8 cellular contexts compared by ENCODE assay signal in the genomic region with DNA sequence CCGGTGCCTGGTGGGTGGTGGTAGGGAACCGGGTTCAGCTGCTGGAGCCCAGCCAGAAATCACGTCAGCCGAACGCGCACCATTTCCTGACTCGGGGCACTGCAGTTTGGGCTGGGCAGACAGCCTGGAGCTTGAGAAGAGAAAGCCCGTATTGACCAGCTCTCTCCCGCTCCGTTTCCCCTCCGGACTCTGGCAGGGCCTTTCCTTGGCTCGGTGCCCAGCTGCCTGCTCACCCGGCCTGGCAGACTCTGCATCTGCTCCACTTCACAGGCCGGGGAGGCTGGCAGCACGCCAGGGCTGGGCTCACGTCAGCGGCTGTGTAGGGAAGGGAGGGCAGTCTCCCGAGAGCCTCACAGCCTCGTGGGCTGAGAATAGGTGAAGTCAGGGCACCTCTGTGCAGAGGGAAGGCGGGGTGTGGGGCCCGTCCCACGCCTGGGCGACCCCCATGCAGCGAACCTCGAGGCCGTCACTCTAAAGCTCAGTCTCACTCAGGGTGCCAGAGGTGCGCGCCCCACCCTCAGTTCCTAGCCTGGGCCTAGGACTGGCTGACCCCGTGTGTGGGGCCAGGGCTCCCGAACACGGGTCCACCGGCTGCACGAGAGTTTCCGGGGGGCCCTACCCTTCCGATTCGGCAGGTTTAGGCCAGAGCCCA. TPM values are rescaled to one million over a fixed set of nuclear protein-coding genes. Genes with fewer than 3 reads are reported as not detected.
A peak's percentile ranks its signal among the peaks of the same experiment; 100 is the strongest.
DNase-seq lines count a peak whose midpoint lies in the region; ATAC-seq and TF ChIP-seq lines count a peak whose summit lies in the region.

No MANE protein-coding gene starts in this region.

- no peaks in the 10 kb centered on the region for H3K36me3 Mint-ChIP-seq in activated naive CD4-positive, alpha-beta T cell treated with anti-CD3 and anti-CD28 coated beads for 36 hours (ENCODE audit: low read depth)

- H3K27me3 ChIP-seq in gastroesophageal sphincter (no peaks in the 10 kb centered on the region), parathyroid adenoma (ENCODE audit: control insufficient read depth, insufficient read depth, low read length) (no peaks in the 10 kb centered on the region), thymus (ENCODE audit: control insufficient read depth, insufficient read depth) (no peaks in the 10 kb centered on the region)

- H3K9me3 ChIP-seq in OCI-LY7 (ENCODE audit: low read length) (no peaks in the 10 kb centered on the region), gastroesophageal sphincter (no peaks in the 10 kb centered on the region), parathyroid adenoma (ENCODE audit: control insufficient read depth, low read length) (no peaks in the 10 kb centered on the region), thymus (ENCODE audit: control insufficient read depth) (no peaks in the 10 kb centered on the region)

- H3K4me1 ChIP-seq in OCI-LY7 (ENCODE audit: insufficient read depth, low read length, poor library complexity, severe bottlenecking), result peaks cover 55% of the 10 kb centered on the region
- H3K4me1 ChIP-seq in gastroesophageal sphincter, result peaks cover 0 to 39% (median 21%) of the 10 kb centered on the region in 3 donors
- peaks cover 21% of the 10 kb centered on the region for H3K4me1 ChIP-seq in parathyroid adenoma
- peaks cover 20% of the 10 kb centered on the region for H3K4me1 ChIP-seq in thymus (ENCODE audit: control insufficient read depth, insufficient read depth, low read length)

- H2AFZ ChIP-seq in OCI-LY7 (ENCODE audit: low read length) (no peak overlapping the region; the same call in 1 of the 2 replicates), parathyroid adenoma (peak overlapping the region; percentile 90)

- no TSS peak for BruUV-seq in OCI-LY7 (replicated peaks; lab: Mats Ljungman, UMichigan)

- H3K4me2 ChIP-seq in OCI-LY7 (ENCODE audit: low read length) (peak overlapping the region; percentile 73), parathyroid adenoma (ENCODE audit: low read length) (peak overlapping the region; percentile 76)

- ATAC-seq in gastroesophageal sphincter (peak; percentile 96), GM21576 (IDR thresholded peaks at IDR 0.05; ENCODE audit: unreplicated experiment) (no peak)

- H3K4me1 Mint-ChIP-seq in activated naive CD4-positive, alpha-beta T cell treated with anti-CD3 and anti-CD28 coated beads for 36 hours (ENCODE audit: low read depth), result peaks cover 27% of the 10 kb centered on the region

- peak; percentile 20 for TF ChIP-seq EP300 in gastroesophageal sphincter (IDR thresholded peaks at IDR 0.05)

- H3K9ac ChIP-seq in parathyroid adenoma, result no peak overlapping the region

- H4K20me1 ChIP-seq in OCI-LY7 (ENCODE audit: insufficient read depth, low read length), result no peaks in the 10 kb centered on the region

- in situ Hi-C loops in Caki2 (cut with HindIII; ENCODE audit: low pct_unique_long_range_greater_than_20kb, low sequenced_read_pairs), result no loop called here

- H3K4me3 ChIP-seq in OCI-LY7 (ENCODE audit: low read depth, low read length, poor library complexity, severe bottlenecking), result peak overlapping the region; percentile 60
- H3K4me3 ChIP-seq in gastroesophageal sphincter, result peak overlapping the region in 1 of 2 donors; percentile 41
- H3K4me3 ChIP-seq in parathyroid adenoma (ENCODE audit: low read depth, low read length), result peak overlapping the region; percentile 18
- H3K4me3 ChIP-seq in thymus (ENCODE audit: low read length), result peak overlapping the region; percentile 24

- no CpG with 5 or more reads among the region's 36 CpGs for WGBS in gastroesophageal sphincter (ENCODE audit: low coverage in 1 of 2), 2 donors
- 19% methylated on average over 36 of the region's 36 CpGs for WGBS in thymus

- peak overlapping the region; percentile 41 for H3K4me3 Mint-ChIP-seq in activated naive CD4-positive, alpha-beta T cell treated with anti-CD3 and anti-CD28 coated beads for 36 hours

- peak overlapping the region; percentile 98 for H3K27ac ChIP-seq in OCI-LY7 (ENCODE audit: low read depth, low read length, poor library complexity, severe bottlenecking)
- H3K27ac ChIP-seq in gastroesophageal sphincter, result peak overlapping the region; percentile 24 to 90 (median 88)
- H3K27ac ChIP-seq in parathyroid adenoma, result peak overlapping the region; percentile 83
- peak overlapping the region; percentile 10 for H3K27ac ChIP-seq in thymus (ENCODE audit: low read depth)

- H3K27ac Mint-ChIP-seq in activated naive CD4-positive, alpha-beta T cell treated with anti-CD3 and anti-CD28 coated beads for 36 hours, result no peak overlapping the region

- POLR2A ChIA-PET in OCI-LY7 (lab: Charles Lee), result interaction anchor here (0.6 to 3.8 kb wide), 3 partner anchors 61 to 156 kb away, joined by 3 to 18 read pairs (median 4); no protein-coding TSS in a partner anchor

- intact Hi-C loops in OCI-LY7 (cut with micrococcal nuclease; ENCODE audit: unreplicated experiment), result loop anchor here (5.0 kb wide), 2 partner anchors 412 to 602 kb away; a partner anchor contains a TSS
- intact Hi-C loops in activated naive CD4-positive, alpha-beta T cell treated with anti-CD3 and anti-CD28 coated beads for 36 hours (cut with micrococcal nuclease), result loop anchor here (10.0 kb wide), 1 partner anchor 49 kb away; no protein-coding TSS in a partner anchor

- DNase-seq in Caki2 (ENCODE audit: low read depth) (peak; percentile 93), HT1080 (ENCODE audit: low read depth) (peak; percentile 99), OCI-LY7 (ENCODE audit: low spot score) (peak; percentile 80)
- DNase-seq in activated naive CD4-positive, alpha-beta T cell treated with anti-CD3 and anti-CD28 coated beads for 36 hours, result peak; percentile 73

- H3K9me3 Mint-ChIP-seq in activated naive CD4-positive, alpha-beta T cell treated with anti-CD3 and anti-CD28 coated beads for 36 hours, result no peaks in the 10 kb centered on the region

- TF ChIP-seq POLR2A in gastroesophageal sphincter (IDR thresholded peaks at IDR 0.05), result no peak

- no peaks in the 10 kb centered on the region; the same call in 1 of the 2 replicates for H3K79me2 ChIP-seq in OCI-LY7 (ENCODE audit: insufficient read depth, low read depth, low read length)
- no peaks in the 10 kb centered on the region for H3K79me2 ChIP-seq in parathyroid adenoma

- no peaks in the 10 kb centered on the region for H3K27me3 Mint-ChIP-seq in activated naive CD4-positive, alpha-beta T cell treated with anti-CD3 and anti-CD28 coated beads for 36 hours (ENCODE audit: low read depth)

- peaks cover 41% of the 10 kb centered on the region for H3K36me3 ChIP-seq in OCI-LY7 (ENCODE audit: insufficient read depth, low read length)
- H3K36me3 ChIP-seq in gastroesophageal sphincter, result peaks cover 0 to 21% of the 10 kb centered on the region in 2 donors
- no peaks in the 10 kb centered on the region for H3K36me3 ChIP-seq in parathyroid adenoma (ENCODE audit: control insufficient read depth, insufficient read depth, low read length)
- no peaks in the 10 kb centered on the region for H3K36me3 ChIP-seq in thymus (ENCODE audit: control insufficient read depth, insufficient read depth)

- TF ChIP-seq CTCF in OCI-LY7 (conservative IDR thresholded peaks at IDR 0.05; ENCODE audit: low read length) (no peak), gastroesophageal sphincter (IDR thresholded peaks at IDR 0.05) (peak in 1 of 4 experiments; percentile 4), parathyroid adenoma (IDR thresholded peaks at IDR 0.05) (no peak)

- CTCF ChIA-PET in OCI-LY7 (lab: Charles Lee; ENCODE audit: unreplicated experiment), result interaction anchor here (0.6 to 1.2 kb wide), 3 partner anchors 8 to 99 kb away, joined by 3 to 7 read pairs (median 3); no protein-coding TSS in a partner anchor
- CTCF ChIA-PET in activated naive CD4-positive, alpha-beta T cell treated with anti-CD3 and anti-CD28 coated beads for 36 hours (lab: Charles Lee), result interaction anchor here (0.6 to 1.9 kb wide), 2 partner anchors 155 to 176 kb away, joined by 3 to 8 read pairs; no protein-coding TSS in a partner anchor

- H3K9me2 ChIP-seq in OCI-LY7 (ENCODE audit: insufficient read depth, low read length), result no peaks in the 10 kb centered on the region

RNA-seq across cellular contexts. Expression of a gene that starts 59.1 kb away (rescaled TPM):
- not detected in 2 replicates for total RNA-seq in Caki2 (2014; rRNA removed; shearing (Covaris generic); ENCODE audit: low replicate concordance)
- total RNA-seq in HT1080 (2014; rRNA removed; shearing (Covaris generic)), result not detected in 2 replicates
- polyA plus RNA-seq in HT1080 (2015; cell fraction: cytosol; rRNA removed), result not detected in 2 replicates
- polyA plus RNA-seq in HT1080 (2015; cell fraction: nucleus; rRNA removed), result not detected in 2 replicates
- not detected in 2 replicates for total RNA-seq in OCI-LY7 (2014; rRNA removed; shearing (Covaris generic))
- not detected in 2 replicates for total RNA-seq in OCI-LY7 (2022)
- total RNA-seq in activated naive CD4-positive, alpha-beta T cell treated with anti-CD3 and anti-CD28 coated beads for 36 hours, result not detected
- not detected for total RNA-seq in gastroesophageal sphincter
- polyA plus RNA-seq in thymus, result not detected

Comparison
In these comparisons a context has a peak if more than half of its experiments do, and no peak if none do; other contexts are left out.
1. H3K27ac ChIP-seq: peak in every context shown above with its lines; median percentile 98 in OCI-LY7; 88 in gastroesophageal sphincter; 83 in parathyroid adenoma; 10 in thymus.